17 cellular contexts compared by ENCODE assay signal in the genomic region with DNA sequence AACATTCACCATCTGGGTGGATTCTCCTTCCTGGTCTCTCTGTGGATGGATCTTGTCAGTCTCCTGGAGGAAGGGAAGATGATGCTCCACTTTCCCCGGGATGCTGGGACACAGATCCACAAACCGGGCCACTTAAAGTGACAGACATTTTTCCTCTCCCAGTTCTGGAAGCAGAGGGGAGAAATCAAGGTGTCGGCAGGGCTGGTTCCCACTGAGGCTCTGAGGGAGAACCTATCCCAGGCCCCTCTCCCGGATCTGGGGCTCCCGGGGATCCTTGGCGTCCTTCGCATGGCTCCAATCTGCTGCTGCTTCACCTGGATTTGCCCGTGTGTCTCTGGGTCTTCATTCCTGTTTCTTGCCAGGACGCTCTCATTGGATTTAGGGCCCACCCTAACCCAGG.
A peak's percentile ranks its signal among the peaks of the same experiment; 100 is the strongest.
DNase-seq lines count a peak whose midpoint lies in the region; ATAC-seq and TF ChIP-seq lines count a peak whose summit lies in the region.
"Had no signal": no experiment of that assay in that cellular context is flagged by ENCODE, and none has a peak within 500 bp of the region (broad histone marks: within the 10 kb centered on the region; RNA-seq: fewer than 3 reads in every experiment).

No MANE protein-coding gene starts in this region.

- no peak overlapping the region for H3K27ac ChIP-seq in heart left ventricle
- no peak overlapping the region for H3K27ac ChIP-seq in iPS-20b (ENCODE audit: low read length)
- H3K27ac ChIP-seq in naive thymus-derived CD4-positive, alpha-beta T cell (ENCODE audit: low read depth, low read length), result no peak overlapping the region
- H3K27ac ChIP-seq: Peyer's patch had no signal

- DNase-seq in cardiac septum (ENCODE audit: low spot score), result peak; percentile 68
- DNase-seq in heart left ventricle, result no peak
- DNase-seq in cerebellar cortex (ENCODE audit: low spot score), result peak; percentile 29
- no peak for DNase-seq in foreskin fibroblast
- DNase-seq in naive thymus-derived CD4-positive, alpha-beta T cell, result no peak
- DNase-seq: DMS53, GOT3, IMR-90, Kasumi-1, NCI-H1930, NCI-H510A treated with DMSO at 0.1 percent for 48 hours, Peyer's patch, Right ventricle myocardium superior had no signal

- no peaks in the 10 kb centered on the region for H3K9me3 Mint-ChIP-seq in naive thymus-derived CD4-positive, alpha-beta T cell

- CTCF ChIA-PET in naive thymus-derived CD4-positive, alpha-beta T cell (lab: Charles Lee), result no interaction called here

- no peaks in the 10 kb centered on the region for H3K36me3 Mint-ChIP-seq in naive thymus-derived CD4-positive, alpha-beta T cell

- H3K4me1 Mint-ChIP-seq in naive thymus-derived CD4-positive, alpha-beta T cell, result peaks cover 9 to 50% (median 36%) of the 10 kb centered on the region in 7 donors

- no peak for TF ChIP-seq CTCF in heart left ventricle (IDR thresholded peaks at IDR 0.05)
- TF ChIP-seq CTCF in foreskin fibroblast (IDR thresholded peaks at IDR 0.05; ENCODE audit: low read depth, low read length), result no peak

- peaks cover 0 to 11% (median 0%) of the 10 kb centered on the region in 9 donors for H3K27me3 ChIP-seq in heart left ventricle
- H3K27me3 ChIP-seq in iPS-20b (ENCODE audit: insufficient read depth, low read length), result peaks cover 66% of the 10 kb centered on the region
- no peaks in the 10 kb centered on the region for H3K27me3 ChIP-seq in naive thymus-derived CD4-positive, alpha-beta T cell (ENCODE audit: control insufficient read depth in 2 of 2, insufficient read depth in 2 of 2, low read length in 2 of 2)
- H3K27me3 ChIP-seq: Peyer's patch had no signal

- 82 to 86% (median 83%) methylated on average over 8 to 9 of the region's 9 CpGs for WGBS in heart left ventricle, 4 donors

- TF ChIP-seq POLR2A in heart left ventricle (IDR thresholded peaks at IDR 0.05), result no peak

- no peaks in the 10 kb centered on the region for H3K9me3 ChIP-seq in heart left ventricle
- no peaks in the 10 kb centered on the region for H3K9me3 ChIP-seq in iPS-20b (ENCODE audit: insufficient read depth, low read depth, low read length)
- no peaks in the 10 kb centered on the region for H3K9me3 ChIP-seq in naive thymus-derived CD4-positive, alpha-beta T cell (ENCODE audit: control insufficient read depth in 2 of 3, low read length in 3 of 3)
- H3K9me3 ChIP-seq: Peyer's patch had no signal

- H3K4me1 ChIP-seq in heart left ventricle, result peaks cover 0 to 17% (median 6%) of the 10 kb centered on the region in 12 donors
- peaks cover 13% of the 10 kb centered on the region; the same call in 1 of the 2 replicates for H3K4me1 ChIP-seq in iPS-20b (ENCODE audit: insufficient read depth, low read length)
- H3K4me1 ChIP-seq in naive thymus-derived CD4-positive, alpha-beta T cell (ENCODE audit: control insufficient read depth in 2 of 2, insufficient read depth in 2 of 2, low read length in 2 of 2), result peaks cover 1 to 8% of the 10 kb centered on the region in 2 donors
- H3K4me1 ChIP-seq: Peyer's patch had no signal

- no peak overlapping the region for H3K27ac Mint-ChIP-seq in naive thymus-derived CD4-positive, alpha-beta T cell

- no peak overlapping the region for H3K9ac ChIP-seq in iPS-20b (ENCODE audit: low read depth, low read length)

- H3K4me3 Mint-ChIP-seq in naive thymus-derived CD4-positive, alpha-beta T cell, result peak overlapping the region in 1 of 10 donors; percentile 73

- ATAC-seq in heart left ventricle, result no peak
- ATAC-seq in GM21619 (IDR thresholded peaks at IDR 0.05; ENCODE audit: unreplicated experiment), result no peak
- no peak for ATAC-seq in naive thymus-derived CD4-positive, alpha-beta T cell
- ATAC-seq in HG03442 (IDR thresholded peaks at IDR 0.05; ENCODE audit: unreplicated experiment), result no peak
- ATAC-seq: GM12878 had no signal

- H3K27me3 Mint-ChIP-seq in naive thymus-derived CD4-positive, alpha-beta T cell, result peaks cover 0 to 40% (median 0%) of the 10 kb centered on the region in 5 donors

- POLR2A ChIA-PET in naive thymus-derived CD4-positive, alpha-beta T cell (lab: Charles Lee), result no interaction called here

- no peaks in the 10 kb centered on the region for H3K36me3 ChIP-seq in heart left ventricle
- no peaks in the 10 kb centered on the region for H3K36me3 ChIP-seq in iPS-20b (ENCODE audit: insufficient read depth, low read depth, low read length)
- H3K36me3 ChIP-seq in naive thymus-derived CD4-positive, alpha-beta T cell (ENCODE audit: control insufficient read depth in 2 of 3, insufficient read depth in 3 of 3, low read length in 3 of 3), result no peaks in the 10 kb centered on the region
- H3K36me3 ChIP-seq: Peyer's patch had no signal

- intact Hi-C loops in cardiac septum (cut with DNase I) (no loop called here), heart left ventricle (cut with DNase I) (no loop called here)
- intact Hi-C loops in naive thymus-derived CD4-positive, alpha-beta T cell (cut with micrococcal nuclease), result no loop called here

- H3K4me3 ChIP-seq in heart left ventricle (no peak overlapping the region), iPS-20b (ENCODE audit: low read length) (peak overlapping the region; percentile 67; the same call in 1 of the 2 replicates), foreskin fibroblast (ENCODE audit: low read depth in 1 of 2, low read length in 2 of 2) (no peak overlapping the region)
- H3K4me3 ChIP-seq in naive thymus-derived CD4-positive, alpha-beta T cell (ENCODE audit: low read length), result no peak overlapping the region
- H3K4me3 ChIP-seq: GM12878, Peyer's patch had no signal

Comparison
In these comparisons a context has a peak if more than half of its experiments do, and no peak if none do; other contexts are left out.
1. DNase-seq: peak in cardiac septum (single experiment) and cerebellar cortex (single experiment); none in heart left ventricle (0 of 5), foreskin fibroblast (0 of 2) and naive thymus-derived CD4-positive, alpha-beta T cell (0 of 9).